In the genomic region with DNA sequence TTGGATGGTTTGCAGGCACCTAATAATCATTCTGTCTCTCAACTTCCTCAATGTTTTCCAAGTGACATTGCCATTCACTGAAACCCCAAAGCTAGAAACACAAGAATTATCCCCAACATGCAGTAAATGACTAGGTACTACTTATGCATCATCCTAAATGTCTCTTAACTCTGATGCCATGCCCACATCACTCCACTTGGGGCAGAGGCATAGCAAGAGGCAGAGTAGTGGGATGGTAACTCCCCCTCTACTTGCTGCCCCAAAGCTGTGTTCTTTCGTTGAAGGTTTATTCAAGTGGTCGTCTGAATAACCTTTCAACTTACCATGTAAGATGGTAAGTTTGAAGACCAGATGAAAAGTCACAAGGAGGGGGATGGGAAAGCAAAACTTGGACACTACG, we compare ENCODE assay signal across 14 cellular contexts.
"Had no signal": no experiment of that assay in that cellular context is flagged by ENCODE, and none has a peak within 500 bp of the region (broad histone marks: within the 10 kb centered on the region; RNA-seq: fewer than 3 reads in every experiment).

No MANE protein-coding gene starts in this region.

- H3K36me3 Mint-ChIP-seq: activated naive CD8-positive, alpha-beta T cell treated with anti-CD3 and anti-CD28 coated beads, Interleukin-2, amount 10 ng/mL, durations not matched to agents 7 days and 5 days; mesothelial cell of epicardium had no signal

- H3K36me3 ChIP-seq: esophagus squamous epithelium, heart right ventricle, left ventricle myocardium inferior, tibial artery, uterus had no signal

- H3K27me3 Mint-ChIP-seq: activated naive CD8-positive, alpha-beta T cell treated with anti-CD3 and anti-CD28 coated beads, Interleukin-2, amount 10 ng/mL, durations not matched to agents 7 days and 5 days had no signal

- H3K27me3 ChIP-seq: esophagus squamous epithelium, heart right ventricle, tibial artery, uterus had no signal

- H3K27ac Mint-ChIP-seq: activated CD8-positive, alpha-beta T cell treated with anti-CD3 and anti-CD28 coated beads, Interleukin-2, amount 10 ng/mL, durations not matched to agents 7 days and 5 days; activated naive CD8-positive, alpha-beta T cell treated with anti-CD3 and anti-CD28 coated beads, Interleukin-2, amount 10 ng/mL, durations not matched to agents 7 days and 5 days; mesothelial cell of epicardium had no signal

- H3K4me3 ChIP-seq: esophagus squamous epithelium, heart right ventricle, left ventricle myocardium inferior, smooth muscle cell, tibial artery, uterus had no signal

- H3K9me3 ChIP-seq: esophagus squamous epithelium, tibial artery, uterus had no signal

- DNase-seq: activated CD4-positive, alpha-beta T cell treated with anti-CD3 and anti-CD28 coated beads for 4 hours; activated CD8-positive, alpha-beta memory T cell treated with anti-CD3 and anti-CD28 coated beads, Interleukin-2, amount 50 U/mL, for 48 hours; activated CD8-positive, alpha-beta T cell treated with anti-CD3 and anti-CD28 coated beads, Interleukin-2, amount 10 ng/mL, durations not matched to agents 7 days and 5 days; activated naive CD8-positive, alpha-beta T cell treated with anti-CD3 and anti-CD28 coated beads, Interleukin-2, amount 10 ng/mL, durations not matched to agents 7 days and 5 days; anterior cingulate cortex; esophagus squamous epithelium; heart right ventricle; kidney; left ventricle myocardium inferior; right cardiac atrium; tibial artery; uterus had no signal

- H3K4me1 Mint-ChIP-seq: activated naive CD8-positive, alpha-beta T cell treated with anti-CD3 and anti-CD28 coated beads, Interleukin-2, amount 10 ng/mL, durations not matched to agents 7 days and 5 days had no signal

- H3K4me1 ChIP-seq: esophagus squamous epithelium, left ventricle myocardium inferior, uterus had no signal

- H3K4me3 Mint-ChIP-seq: activated CD8-positive, alpha-beta T cell treated with anti-CD3 and anti-CD28 coated beads, Interleukin-2, amount 10 ng/mL, durations not matched to agents 7 days and 5 days; activated naive CD8-positive, alpha-beta T cell treated with anti-CD3 and anti-CD28 coated beads, Interleukin-2, amount 10 ng/mL, durations not matched to agents 7 days and 5 days; mesothelial cell of epicardium had no signal

- H3K27ac ChIP-seq: esophagus squamous epithelium, heart right ventricle, left ventricle myocardium inferior, tibial artery, uterus had no signal

- ATAC-seq: activated CD8-positive, alpha-beta T cell treated with anti-CD3 and anti-CD28 coated beads, Interleukin-2, amount 10 ng/mL, durations not matched to agents 7 days and 5 days; heart right ventricle; right cardiac atrium had no signal
